1 cellular context compared by ENCODE assay signal in the genomic region with DNA sequence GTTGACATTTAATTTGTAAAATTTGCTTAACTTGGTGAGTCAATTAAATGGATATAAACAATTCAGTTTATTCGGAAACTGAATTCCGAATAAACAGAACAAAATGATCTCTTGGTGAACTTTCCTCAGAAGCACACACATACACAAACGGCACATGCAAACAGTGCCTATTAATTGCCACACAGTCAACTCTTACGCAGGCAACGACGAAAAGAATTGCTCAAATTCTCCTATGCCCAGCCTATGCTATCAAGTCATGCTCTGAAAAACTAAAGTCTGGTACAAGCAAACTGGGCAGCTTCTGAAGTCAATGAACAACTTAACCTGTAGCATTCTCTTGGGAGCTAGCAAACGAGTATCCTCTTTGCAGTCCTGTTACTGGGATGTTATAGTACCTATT.
TF ChIP-seq lines count a peak whose summit lies in the region.

No MANE protein-coding gene starts in this region.

TF ChIP-seq in HepG2, 621 proteins besides CTCF, POLR2A, EP300 and RAD21:
- TF ChIP-seq CERS6 (CRISPR knock-in tag; IDR thresholded peaks at IDR 0.05) (no peak), ZNF331 (CRISPR knock-in tag; IDR thresholded peaks at IDR 0.05) (no peak), ZNF660 (CRISPR knock-in tag; IDR thresholded peaks at IDR 0.05; ENCODE audit: borderline replicate concordance, low read depth) (no peak), SMC3 (IDR thresholded peaks at IDR 0.05; ENCODE audit: low read length) (no peak), NCOA2 (CRISPR knock-in tag; IDR thresholded peaks at IDR 0.05) (no peak), TBX3 (IDR thresholded peaks at IDR 0.05; ENCODE audit: borderline replicate concordance) (no peak), SRSF1 (optimal IDR thresholded peaks at IDR 0.05; ENCODE audit: low read depth, low read length) (no peak), ZBTB7B (CRISPR knock-in tag; IDR thresholded peaks at IDR 0.05) (no peak), TFDP1 (CRISPR knock-in tag; IDR thresholded peaks at IDR 0.05; ENCODE audit: borderline replicate concordance) (no peak), ISX (CRISPR knock-in tag; conservative IDR thresholded peaks at IDR 0.05) (no peak), JUN (CRISPR knock-in tag; IDR thresholded peaks at IDR 0.05) (no peak), PRDM10 (CRISPR knock-in tag; IDR thresholded peaks at IDR 0.05; ENCODE audit: low read depth) (no peak), SRSF9 (IDR thresholded peaks at IDR 0.05; ENCODE audit: borderline replicate concordance, insufficient read depth, low read depth, low read length, poor library complexity, severe bottlenecking) (no peak), PAF1 (CRISPR knock-in tag; IDR thresholded peaks at IDR 0.05) (no peak), GTF3A (CRISPR knock-in tag; conservative IDR thresholded peaks at IDR 0.05) (no peak)
- TF ChIP-seq, protein P1, sequence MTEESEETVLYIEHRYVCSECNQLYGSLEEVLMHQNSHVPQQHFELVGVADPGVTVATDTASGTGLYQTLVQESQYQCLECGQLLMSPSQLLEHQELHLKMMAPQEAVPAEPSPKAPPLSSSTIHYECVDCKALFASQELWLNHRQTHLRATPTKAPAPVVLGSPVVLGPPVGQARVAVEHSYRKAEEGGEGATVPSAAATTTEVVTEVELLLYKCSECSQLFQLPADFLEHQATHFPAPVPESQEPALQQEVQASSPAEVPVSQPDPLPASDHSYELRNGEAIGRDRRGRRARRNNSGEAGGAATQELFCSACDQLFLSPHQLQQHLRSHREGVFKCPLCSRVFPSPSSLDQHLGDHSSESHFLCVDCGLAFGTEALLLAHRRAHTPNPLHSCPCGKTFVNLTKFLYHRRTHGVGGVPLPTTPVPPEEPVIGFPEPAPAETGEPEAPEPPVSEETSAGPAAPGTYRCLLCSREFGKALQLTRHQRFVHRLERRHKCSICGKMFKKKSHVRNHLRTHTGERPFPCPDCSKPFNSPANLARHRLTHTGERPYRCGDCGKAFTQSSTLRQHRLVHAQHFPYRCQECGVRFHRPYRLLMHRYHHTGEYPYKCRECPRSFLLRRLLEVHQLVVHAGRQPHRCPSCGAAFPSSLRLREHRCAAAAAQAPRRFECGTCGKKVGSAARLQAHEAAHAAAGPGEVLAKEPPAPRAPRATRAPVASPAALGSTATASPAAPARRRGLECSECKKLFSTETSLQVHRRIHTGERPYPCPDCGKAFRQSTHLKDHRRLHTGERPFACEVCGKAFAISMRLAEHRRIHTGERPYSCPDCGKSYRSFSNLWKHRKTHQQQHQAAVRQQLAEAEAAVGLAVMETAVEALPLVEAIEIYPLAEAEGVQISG (CRISPR knock-in tag; IDR thresholded peaks at IDR 0.05) = no peak
TF ChIP-seq in HepG2: peak in this region for 0.
